Comparison of ENCODE assay signal across 2 cellular contexts in genomic region chr1:221699582-221700519, GRCh38.
TF ChIP-seq lines count a peak whose summit lies in the region.

No MANE protein-coding gene starts in this region.

TF ChIP-seq in K562, 482 proteins besides CTCF, POLR2A, EP300 and RAD21:
- TF ChIP-seq PCBP1 (IDR thresholded peaks at IDR 0.05; ENCODE audit: low read depth, low read length, poor library complexity, severe bottlenecking), result peak; percentile 96
- TF ChIP-seq PCBP2 (IDR thresholded peaks at IDR 0.05; ENCODE audit: low read depth, low read length, poor library complexity, severe bottlenecking), result peak; percentile 100
- TF ChIP-seq PKNOX1 (IDR thresholded peaks at IDR 0.05), result no peak
- TF ChIP-seq ELF4 (CRISPR knock-in tag; IDR thresholded peaks at IDR 0.05), result peak; percentile 26; the same call in 1 of the 2 replicates
- 0 out of 2 replicates have a peak, but pooled peaks have one; percentile 20 for TF ChIP-seq ZNF134 (CRISPR knock-in tag; conservative IDR thresholded peaks at IDR 0.05)
- peak; percentile 92 for TF ChIP-seq HNRNPK (IDR thresholded peaks at IDR 0.05; ENCODE audit: low read depth, low read length, poor library complexity, severe bottlenecking)
TF ChIP-seq in K562: peak in this region for 5.

TF ChIP-seq in HepG2, 621 proteins besides CTCF, POLR2A, EP300 and RAD21:
- peak; percentile 98 for TF ChIP-seq PCBP1 (IDR thresholded peaks at IDR 0.05; ENCODE audit: borderline replicate concordance, low read depth, low read length)
- TF ChIP-seq POGZ (CRISPR knock-in tag; IDR thresholded peaks at IDR 0.05), result no peak
- no peak for TF ChIP-seq CBX5 (CRISPR knock-in tag; IDR thresholded peaks at IDR 0.05; ENCODE audit: borderline replicate concordance)
- TF ChIP-seq RBM39 (IDR thresholded peaks at IDR 0.05; ENCODE audit: low read depth, low read length, poor library complexity, severe bottlenecking), result no peak
- no peak for TF ChIP-seq KLF13 (CRISPR knock-in tag; IDR thresholded peaks at IDR 0.05)
- no peak for TF ChIP-seq U2AF2 (IDR thresholded peaks at IDR 0.05; ENCODE audit: low read depth, low read length)
- no peak for TF ChIP-seq ZZZ3 (CRISPR knock-in tag; IDR thresholded peaks at IDR 0.05; ENCODE audit: borderline replicate concordance)
- TF ChIP-seq E2F2 (CRISPR knock-in tag; IDR thresholded peaks at IDR 0.05; ENCODE audit: borderline replicate concordance), result no peak
- no peak for TF ChIP-seq WIZ (CRISPR knock-in tag; IDR thresholded peaks at IDR 0.05)
- TF ChIP-seq MTA1 (CRISPR knock-in tag; IDR thresholded peaks at IDR 0.05; ENCODE audit: borderline replicate concordance), result no peak
- TF ChIP-seq TIGD3 (CRISPR knock-in tag; IDR thresholded peaks at IDR 0.05; ENCODE audit: borderline replicate concordance), result no peak
- no peak for TF ChIP-seq ZNF30 (CRISPR knock-in tag; IDR thresholded peaks at IDR 0.05)
- no peak for TF ChIP-seq ATF4 (CRISPR knock-in tag; IDR thresholded peaks at IDR 0.05)
- TF ChIP-seq PCBP2 (optimal IDR thresholded peaks at IDR 0.05; ENCODE audit: low read depth, low read length, poor library complexity, severe bottlenecking), result peak; percentile 91
- TF ChIP-seq MATR3 (CRISPR knock-in tag; IDR thresholded peaks at IDR 0.05), result no peak
- peak; percentile 100 for TF ChIP-seq HNRNPK (IDR thresholded peaks at IDR 0.05; ENCODE audit: low read depth, low read length, poor library complexity, severe bottlenecking)
- TF ChIP-seq HNRNPH1 (optimal IDR thresholded peaks at IDR 0.05; ENCODE audit: low read depth, low read length), result no peak
- TF ChIP-seq REST (IDR thresholded peaks at IDR 0.05; ENCODE audit: borderline replicate concordance in 1 of 2, low read depth in 1 of 2, low read length in 2 of 2), result no peak
- no peak for TF ChIP-seq ZNF512B (CRISPR knock-in tag; IDR thresholded peaks at IDR 0.05; ENCODE audit: borderline replicate concordance)
- TF ChIP-seq ZBTB33 (CRISPR knock-in tag; IDR thresholded peaks at IDR 0.05), result no peak
- no peak for TF ChIP-seq PRMT3 (CRISPR knock-in tag; IDR thresholded peaks at IDR 0.05; ENCODE audit: borderline replicate concordance, low read depth)
